In the genomic region with DNA sequence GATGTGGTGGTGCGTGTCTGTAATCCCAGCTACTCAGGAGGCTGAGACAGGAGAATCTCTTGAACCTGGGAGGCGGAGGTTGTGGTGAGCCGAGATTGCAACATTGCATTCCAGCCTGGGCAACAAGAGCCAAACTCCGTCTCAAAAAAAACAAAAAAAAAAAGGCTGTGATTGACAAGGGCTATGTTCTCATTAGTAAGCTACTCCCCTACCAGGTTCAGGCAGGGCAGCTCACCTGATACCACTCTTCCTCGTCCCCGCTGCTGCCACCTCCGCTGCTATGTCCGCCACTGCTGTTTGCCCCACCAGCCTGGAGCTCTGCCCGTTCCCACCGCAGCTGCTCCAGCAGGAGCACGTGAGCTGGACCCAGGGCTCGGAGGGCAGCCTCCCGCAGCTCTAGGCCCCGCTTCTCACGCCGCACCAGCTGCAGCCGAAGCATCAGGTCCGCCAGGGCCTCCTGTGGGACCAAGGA, we compare ENCODE assay signal across 1 cellular context.
TF ChIP-seq lines count a peak whose summit lies in the region.

No MANE protein-coding gene starts in this region.

TF ChIP-seq in K562, 482 proteins besides CTCF, POLR2A, EP300 and RAD21:
- TF ChIP-seq, protein P1, sequence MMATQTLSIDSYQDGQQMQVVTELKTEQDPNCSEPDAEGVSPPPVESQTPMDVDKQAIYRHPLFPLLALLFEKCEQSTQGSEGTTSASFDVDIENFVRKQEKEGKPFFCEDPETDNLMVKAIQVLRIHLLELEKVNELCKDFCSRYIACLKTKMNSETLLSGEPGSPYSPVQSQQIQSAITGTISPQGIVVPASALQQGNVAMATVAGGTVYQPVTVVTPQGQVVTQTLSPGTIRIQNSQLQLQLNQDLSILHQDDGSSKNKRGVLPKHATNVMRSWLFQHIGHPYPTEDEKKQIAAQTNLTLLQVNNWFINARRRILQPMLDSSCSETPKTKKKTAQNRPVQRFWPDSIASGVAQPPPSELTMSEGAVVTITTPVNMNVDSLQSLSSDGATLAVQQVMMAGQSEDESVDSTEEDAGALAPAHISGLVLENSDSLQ (IDR thresholded peaks at IDR 0.05) = peak; percentile 68
- TF ChIP-seq HMGN3 (IDR thresholded peaks at IDR 0.05; ENCODE audit: borderline replicate concordance, extremely low read depth, insufficient read length, low read depth, low read length) (no peak), HNRNPH1 (optimal IDR thresholded peaks at IDR 0.05; ENCODE audit: low read depth, low read length) (no peak), ZNF436 (CRISPR knock-in tag; IDR thresholded peaks at IDR 0.05) (no peak), C11orf30 (IDR thresholded peaks at IDR 0.05; ENCODE audit: low read depth) (no peak), CEBPB (tag; IDR thresholded peaks at IDR 0.05) (0 out of 2 replicates have a peak, but pooled peaks have one; percentile 50), MEF2A (IDR thresholded peaks at IDR 0.05; ENCODE audit: control insufficient read depth, low read depth, low read length) (no peak)
TF ChIP-seq in K562: peak in this region for 2.
